Comparison of ENCODE assay signal across 23 cellular contexts in the genomic region with DNA sequence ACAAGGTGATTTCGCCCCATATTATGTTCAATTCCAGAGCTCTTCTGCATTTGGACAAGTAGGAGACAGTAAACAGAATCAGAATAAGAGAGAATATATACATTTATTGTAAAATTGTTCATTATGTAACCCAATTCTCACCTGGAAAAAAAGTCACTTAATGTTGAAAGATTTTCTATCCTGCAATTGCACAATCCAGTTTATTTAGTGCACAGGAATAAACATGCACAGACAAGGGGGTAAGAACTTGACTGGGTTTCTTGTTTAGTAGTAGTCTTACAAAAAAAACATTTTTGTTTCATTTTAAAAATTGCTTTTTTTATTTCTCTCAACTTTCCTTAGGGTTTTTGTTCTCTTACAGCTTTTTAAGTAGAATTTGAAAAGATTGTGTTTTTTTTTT.
"Had no signal": no experiment of that assay in that cellular context is flagged by ENCODE, and none has a peak within 500 bp of the region (broad histone marks: within the 10 kb centered on the region; RNA-seq: fewer than 3 reads in every experiment).

No MANE protein-coding gene starts in this region.

- H3K27ac ChIP-seq: coronary artery, esophagus muscularis mucosa, foreskin keratinocyte, gastroesophageal sphincter, heart left ventricle, hepatocyte, left lung, lower lobe of right lung had no signal

- FAIRE-seq: colon, endometrium, frontal cortex had no signal

- H3K79me2 ChIP-seq: hepatocyte had no signal

- ATAC-seq: effector memory CD8-positive, alpha-beta T cell; foreskin keratinocyte; gastroesophageal sphincter; heart left ventricle; left cardiac atrium; left lung; left ventricle myocardium superior; lower lobe of right lung; mucosa of descending colon; naive thymus-derived CD8-positive, alpha-beta T cell had no signal

- DNase-seq: effector CD8-positive, alpha-beta T cell; effector memory CD8-positive, alpha-beta T cell; endodermal cell; foreskin keratinocyte; heart left ventricle; hypothalamus; immature natural killer cell; islet precursor cell; left cardiac atrium; left lung; left ventricle myocardium superior; lower lobe of right lung; mesenchymal stem cell; mucosa of descending colon; naive B cell; naive thymus-derived CD8-positive, alpha-beta T cell had no signal

- H3K4me2 ChIP-seq: hepatocyte had no signal

- H3K27me3 ChIP-seq: esophagus muscularis mucosa, foreskin keratinocyte, gastroesophageal sphincter, heart left ventricle, hepatocyte, left lung had no signal

- H3K4me3 ChIP-seq: coronary artery, esophagus muscularis mucosa, gastroesophageal sphincter, heart left ventricle, hepatocyte, left lung, lower lobe of right lung, mucosa of descending colon had no signal

- H3K9me3 ChIP-seq: esophagus muscularis mucosa, gastroesophageal sphincter, heart left ventricle, left lung, lower lobe of right lung, mucosa of descending colon had no signal

- H3K4me1 ChIP-seq: heart left ventricle, left lung, lower lobe of right lung had no signal

- H2AFZ ChIP-seq: hepatocyte had no signal

- H3K36me3 ChIP-seq: esophagus muscularis mucosa, gastroesophageal sphincter, heart left ventricle, left lung, lower lobe of right lung had no signal
